Comparison of ENCODE assay signal across 8 cellular contexts in genomic region chr1:202192770-202193613, GRCh38. TPM values are rescaled to one million over a fixed set of nuclear protein-coding genes. Genes with fewer than 3 reads are reported as not detected.
DNase-seq lines count a peak whose midpoint lies in the region; ATAC-seq lines count a peak whose summit lies in the region.

No MANE protein-coding gene starts in this region.

- no peaks in the 10 kb centered on the region for H3K4me1 ChIP-seq in SJCRH30
- no peaks in the 10 kb centered on the region for H3K4me1 ChIP-seq in rectal smooth muscle tissue (ENCODE audit: control insufficient read depth, insufficient read depth, low read length)

- H3K27me3 Mint-ChIP-seq in activated naive CD4-positive, alpha-beta T cell treated with anti-CD3 and anti-CD28 coated beads for 36 hours (ENCODE audit: low read depth): peaks cover 25% of the 10 kb centered on the region

- H3K4me3 Mint-ChIP-seq in activated naive CD4-positive, alpha-beta T cell treated with anti-CD3 and anti-CD28 coated beads for 36 hours: no peak overlapping the region

- CTCF ChIA-PET in activated naive CD4-positive, alpha-beta T cell treated with anti-CD3 and anti-CD28 coated beads for 36 hours (lab: Charles Lee): interaction anchor here (0.5 to 4.9 kb wide), 33 partner anchors 8 to 527 kb away, joined by 3 to 52 read pairs (median 3); partner anchors contain the start of gene PTPN7

- H3K9me3 Mint-ChIP-seq in activated naive CD4-positive, alpha-beta T cell treated with anti-CD3 and anti-CD28 coated beads for 36 hours: no peaks in the 10 kb centered on the region

- no peak overlapping the region for H3K27ac Mint-ChIP-seq in activated naive CD4-positive, alpha-beta T cell treated with anti-CD3 and anti-CD28 coated beads for 36 hours

- no peaks in the 10 kb centered on the region for H3K9me3 ChIP-seq in SJCRH30 (replicated peaks)

- H3K4me1 Mint-ChIP-seq in activated naive CD4-positive, alpha-beta T cell treated with anti-CD3 and anti-CD28 coated beads for 36 hours (ENCODE audit: low read depth): peaks cover 2% of the 10 kb centered on the region

- no peak overlapping the region for H3K4me3 ChIP-seq in SJCRH30
- H3K4me3 ChIP-seq in rectal smooth muscle tissue (ENCODE audit: low read length): peak overlapping the region; percentile 34

- no peak overlapping the region for H3K9ac ChIP-seq in rectal smooth muscle tissue (ENCODE audit: low read length)

- intact Hi-C loops in activated naive CD4-positive, alpha-beta T cell treated with anti-CD3 and anti-CD28 coated beads for 36 hours (cut with micrococcal nuclease): loop anchor here (1.0 to 2.0 kb wide), 3 partner anchors 82 to 526 kb away; no protein-coding TSS in a partner anchor
- intact Hi-C loops in Right ventricle myocardium superior (cut with DNase I): no loop called here

- ATAC-seq in HG02798 (IDR thresholded peaks at IDR 0.05; ENCODE audit: poor library complexity, unreplicated experiment): peak; percentile 58
- peak; percentile 81 for ATAC-seq in Right ventricle myocardium superior (ENCODE audit: poor library complexity)
- no peak for ATAC-seq in HG02678 (IDR thresholded peaks at IDR 0.05; ENCODE audit: unreplicated experiment)

- peak; percentile 25 for DNase-seq in Caki2 (ENCODE audit: low read depth)
- peak; percentile 67 to 78 for DNase-seq in SJCRH30
- DNase-seq in activated naive CD4-positive, alpha-beta T cell treated with anti-CD3 and anti-CD28 coated beads for 36 hours: peak; percentile 71
- DNase-seq in Right ventricle myocardium superior: peak; percentile 76
- DNase-seq in mesenteric fat pad (ENCODE audit: low spot score): no peak

- no peaks in the 10 kb centered on the region for H3K36me3 ChIP-seq in SJCRH30
- no peaks in the 10 kb centered on the region for H3K36me3 ChIP-seq in rectal smooth muscle tissue (ENCODE audit: control insufficient read depth, insufficient read depth, low read length)

- no peaks in the 10 kb centered on the region for H3K36me3 Mint-ChIP-seq in activated naive CD4-positive, alpha-beta T cell treated with anti-CD3 and anti-CD28 coated beads for 36 hours (ENCODE audit: low read depth)

- peaks cover 4% of the 10 kb centered on the region for H3K27me3 ChIP-seq in SJCRH30
- H3K27me3 ChIP-seq in rectal smooth muscle tissue (ENCODE audit: control insufficient read depth, insufficient read depth, low read length): peaks cover 13% of the 10 kb centered on the region

- H3K27ac ChIP-seq in SJCRH30 (no peak overlapping the region), rectal smooth muscle tissue (ENCODE audit: low read depth, low read length) (no peak overlapping the region)

- in situ Hi-C loops in Caki2 (cut with HindIII; ENCODE audit: low pct_unique_long_range_greater_than_20kb, low sequenced_read_pairs): no loop called here

RNA-seq across cellular contexts. Expression of gene LGR6, which starts 0.6 kb away (rescaled TPM):
- not detected in 2 replicates for total RNA-seq in Caki2 (2014; rRNA removed; shearing (Covaris generic); ENCODE audit: low replicate concordance)
- not detected in 2 replicates for total RNA-seq in SJCRH30 (2014; rRNA removed; shearing (Covaris generic))
- under 1 TPM; 0.19 to 0.22 TPM for total RNA-seq in activated naive CD4-positive, alpha-beta T cell treated with anti-CD3 and anti-CD28 coated beads for 36 hours
- total RNA-seq in Right ventricle myocardium superior (3.9 TPM), mesenteric fat pad (0.35 TPM)

RNA-seq across cellular contexts. Expression of gene PTPN7, which starts 32.6 kb away (rescaled TPM):
- not detected in 2 replicates for total RNA-seq in Caki2 (2014; rRNA removed; shearing (Covaris generic); ENCODE audit: low replicate concordance)
- 0.08 and 0.14 TPM in 2 replicates for total RNA-seq in SJCRH30 (2014; rRNA removed; shearing (Covaris generic))
- 100 to 1,000 TPM; 112 to 119 TPM for total RNA-seq in activated naive CD4-positive, alpha-beta T cell treated with anti-CD3 and anti-CD28 coated beads for 36 hours
- 0.27 TPM for total RNA-seq in Right ventricle myocardium superior
- 3.0 TPM for total RNA-seq in mesenteric fat pad

RNA-seq across cellular contexts. Expression of gene ARL8A, which starts 48.5 kb away (rescaled TPM):
- 16.9 and 23.9 TPM in 2 replicates for total RNA-seq in Caki2 (2014; rRNA removed; shearing (Covaris generic); ENCODE audit: low replicate concordance)
- total RNA-seq in SJCRH30 (2014; rRNA removed; shearing (Covaris generic)): 17.1 and 18.1 TPM in 2 replicates
- 10 to 100 TPM; 28.1 to 30.6 TPM for total RNA-seq in activated naive CD4-positive, alpha-beta T cell treated with anti-CD3 and anti-CD28 coated beads for 36 hours
- total RNA-seq in Right ventricle myocardium superior (69.5 TPM), mesenteric fat pad (106 TPM)

Comparison
In these comparisons a context has a peak if more than half of its experiments do, and no peak if none do; other contexts are left out.
1. RNA of gene PTPN7, which starts 32.6 kb away (total RNA-seq): 112 to 119 TPM in activated naive CD4-positive, alpha-beta T cell treated with anti-CD3 and anti-CD28 coated beads for 36 hours; 3.0 TPM in mesenteric fat pad (single experiment), 0.27 TPM in Right ventricle myocardium superior (single experiment), 0.08 to 0.14 TPM in SJCRH30 and not detected in Caki2; every median in the first group is over 10 times any median in the second.